ENCODE assay signal across 22 cellular contexts in the genomic region with DNA sequence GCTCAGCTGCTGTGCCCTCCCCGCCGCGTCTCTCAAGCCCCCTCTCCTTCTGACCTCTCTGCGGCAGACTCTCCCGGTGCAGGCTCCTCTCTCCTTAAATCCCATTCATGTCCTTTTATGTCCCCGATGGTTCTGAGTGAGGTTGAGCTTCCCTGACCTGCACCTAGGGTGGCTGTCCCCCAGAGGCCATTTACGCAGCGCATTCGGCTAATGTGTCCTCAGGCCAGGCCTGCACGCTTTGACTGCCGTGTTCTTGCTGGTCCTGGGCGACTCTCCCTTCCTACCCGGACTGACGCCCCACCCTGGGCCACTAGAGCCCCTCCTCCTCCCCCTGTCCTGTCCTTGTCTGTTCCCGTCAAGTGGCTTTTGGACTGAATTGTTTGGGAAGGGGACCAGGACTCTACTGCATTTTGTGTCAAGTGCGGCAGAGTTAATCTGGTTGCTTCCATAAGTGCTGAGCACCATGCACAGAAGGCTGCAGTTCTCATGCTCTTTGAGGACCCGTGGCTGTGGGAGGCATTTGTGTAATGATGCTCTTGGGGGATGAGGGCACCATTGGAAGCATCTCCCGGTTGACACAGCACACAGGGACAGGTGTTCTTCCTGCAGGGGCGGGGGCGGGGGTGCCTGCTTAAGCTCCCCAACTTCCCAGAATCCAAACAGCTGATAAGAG. TPM values are rescaled to one million over a fixed set of nuclear protein-coding genes. Genes with fewer than 3 reads are reported as not detected.
"Had no signal": no experiment of that assay in that cellular context is flagged by ENCODE, and none has a peak within 500 bp of the region (broad histone marks: within the 10 kb centered on the region; RNA-seq: fewer than 3 reads in every experiment).

No MANE protein-coding gene starts in this region.

- DNase-seq: activated B cell treated with CpG ODN at 0.5 μM for 24 hours; activated CD4-positive, alpha-beta T cell treated with anti-CD3 and anti-CD28 coated beads for 48 hours; activated CD8-positive, alpha-beta T cell treated with anti-CD3 and anti-CD28 coated beads for 36 hours; activated effector memory CD4-positive, alpha-beta T cell treated with anti-CD3 and anti-CD28 coated beads, Interleukin-2, amount 50 U/mL, for 16 hours; activated T-cell treated with anti-CD3 and anti-CD28 coated beads, Interleukin-2, amount 50 U/mL, for 48 hours; body of pancreas; central memory CD4-positive, alpha-beta T cell; effector memory CD4-positive, alpha-beta T cell; gastrocnemius medialis; heart right ventricle; left colon; naive thymus-derived CD8-positive, alpha-beta T cell; stimulated activated naive CD8-positive, alpha-beta T cell treated with anti-CD3 and anti-CD28 coated beads, Interleukin-15, amount 100 ng/mL, for 72 hours; thyroid gland; uterus had no signal

- H3K9me3 Mint-ChIP-seq: activated B cell treated with CpG ODN at 0.5 μM for 24 hours; activated CD8-positive, alpha-beta T cell treated with anti-CD3 and anti-CD28 coated beads for 36 hours; activated naive CD4-positive, alpha-beta T cell treated with anti-CD3 and anti-CD28 coated beads, Interleukin-2, amount 50 U/mL, for 72 hours; dendritic cell treated with granulocyte-macrophage colony-stimulating factor and Interleukin-4, amounts not matched to agents 40 ng/mL and 50 ng/mL, for 4 days; naive thymus-derived CD8-positive, alpha-beta T cell; stimulated activated naive CD8-positive, alpha-beta T cell treated with anti-CD3 and anti-CD28 coated beads, Interleukin-15, amount 100 ng/mL, for 72 hours had no signal

- H3K36me3 Mint-ChIP-seq: activated naive CD4-positive, alpha-beta T cell treated with anti-CD3 and anti-CD28 coated beads, Interleukin-2, amount 50 U/mL, for 72 hours had no signal

- H3K4me1 Mint-ChIP-seq: activated B cell treated with CpG ODN at 0.5 μM for 24 hours; naive thymus-derived CD8-positive, alpha-beta T cell; stimulated activated naive CD8-positive, alpha-beta T cell treated with anti-CD3 and anti-CD28 coated beads, Interleukin-15, amount 100 ng/mL, for 72 hours had no signal

- H3K27ac Mint-ChIP-seq: activated B cell treated with CpG ODN at 0.5 μM for 24 hours; activated CD8-positive, alpha-beta T cell treated with anti-CD3 and anti-CD28 coated beads for 36 hours; activated naive CD4-positive, alpha-beta T cell treated with anti-CD3 and anti-CD28 coated beads, Interleukin-2, amount 50 U/mL, for 72 hours; dendritic cell treated with granulocyte-macrophage colony-stimulating factor and Interleukin-4, amounts not matched to agents 40 ng/mL and 50 ng/mL, for 4 days; stimulated activated naive CD8-positive, alpha-beta T cell treated with anti-CD3 and anti-CD28 coated beads, Interleukin-15, amount 100 ng/mL, for 72 hours had no signal

- H3K4me3 ChIP-seq: body of pancreas, gastrocnemius medialis, heart right ventricle, smooth muscle cell, thyroid gland, uterus had no signal

- H3K27ac ChIP-seq: body of pancreas, gastrocnemius medialis, heart right ventricle, thyroid gland had no signal

- H3K36me3 ChIP-seq: uterus had no signal

- H3K9me3 ChIP-seq: body of pancreas, gastrocnemius medialis, heart right ventricle, thyroid gland, uterus had no signal

- H3K4me1 ChIP-seq: body of pancreas, gastrocnemius medialis, heart right ventricle, thyroid gland had no signal

- H3K27me3 ChIP-seq: body of pancreas, gastrocnemius medialis, heart right ventricle, thyroid gland, uterus had no signal

- ATAC-seq: activated CD8-positive, alpha-beta T cell treated with anti-CD3 and anti-CD28 coated beads for 36 hours; activated naive CD4-positive, alpha-beta T cell treated with anti-CD3 and anti-CD28 coated beads, Interleukin-2, amount 50 U/mL, for 72 hours; body of pancreas; gastrocnemius medialis; heart right ventricle; left colon; naive thymus-derived CD8-positive, alpha-beta T cell; right cardiac atrium; stimulated activated naive CD8-positive, alpha-beta T cell treated with anti-CD3 and anti-CD28 coated beads, Interleukin-15, amount 100 ng/mL, for 72 hours had no signal

- H3K4me3 Mint-ChIP-seq: activated B cell treated with CpG ODN at 0.5 μM for 24 hours; activated CD8-positive, alpha-beta T cell treated with anti-CD3 and anti-CD28 coated beads for 36 hours; dendritic cell treated with granulocyte-macrophage colony-stimulating factor and Interleukin-4, amounts not matched to agents 40 ng/mL and 50 ng/mL, for 4 days; naive thymus-derived CD8-positive, alpha-beta T cell; stimulated activated naive CD8-positive, alpha-beta T cell treated with anti-CD3 and anti-CD28 coated beads, Interleukin-15, amount 100 ng/mL, for 72 hours had no signal

RNA-seq across cellular contexts. Expression of a gene that starts 40.0 kb away (rescaled TPM):
- total RNA-seq: activated B cell treated with CpG ODN at 0.5 μM for 24 hours; activated CD8-positive, alpha-beta T cell treated with anti-CD3 and anti-CD28 coated beads for 36 hours; activated naive CD4-positive, alpha-beta T cell treated with anti-CD3 and anti-CD28 coated beads, Interleukin-2, amount 50 U/mL, for 72 hours; body of pancreas; gastrocnemius medialis; heart right ventricle; left colon; mononuclear cell; naive thymus-derived CD8-positive, alpha-beta T cell; posterior vena cava; right cardiac atrium; smooth muscle cell; T-helper 2 cell treated with Interferon-gamma antibody and Interleukin-4, amounts not matched to agents 100 ng/mL and 5 ng/mL, for 36 hours; thyroid gland had no signal
